36 cellular contexts compared by ENCODE assay signal in the genomic region with DNA sequence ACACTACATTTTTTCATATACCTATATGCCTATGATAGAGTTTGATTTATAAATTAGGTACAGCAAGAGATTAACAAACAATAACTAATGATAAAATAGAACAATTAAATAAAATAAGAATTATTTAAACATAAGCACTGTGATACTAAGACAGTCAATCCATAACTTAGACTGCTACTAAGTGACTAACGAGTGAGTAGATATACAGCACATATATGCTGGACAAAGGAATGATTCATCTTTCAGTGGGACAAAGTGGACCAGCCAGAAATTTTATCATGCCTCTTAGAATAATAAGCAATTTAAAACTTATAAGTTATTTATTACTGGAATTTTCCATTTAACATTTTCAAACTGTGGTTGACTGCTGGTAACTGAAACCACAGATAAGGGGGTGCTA. TPM values are rescaled to one million over a fixed set of nuclear protein-coding genes. Genes with fewer than 3 reads are reported as not detected.
"Had no signal": no experiment of that assay in that cellular context is flagged by ENCODE, and none has a peak within 500 bp of the region (broad histone marks: within the 10 kb centered on the region; RNA-seq: fewer than 3 reads in every experiment).

No MANE protein-coding gene starts in this region.

- H3K27me3 ChIP-seq: adrenal gland, body of pancreas, breast epithelium, SJSA1 had no signal

- H3K4me1 ChIP-seq: adrenal gland, body of pancreas, breast epithelium, SJSA1 had no signal

- ATAC-seq: activated CD4-positive, alpha-beta T cell treated with anti-CD3 and anti-CD28 coated beads for 36 hours; activated naive CD4-positive, alpha-beta T cell treated with anti-CD3 and anti-CD28 coated beads, Interleukin-2, amount 50 U/mL, for 72 hours; activated T-cell treated with anti-CD3 and anti-CD28 coated beads, Interleukin-2, amount 50 U/mL, for 4 hours; body of pancreas; Panc1; WTC11 had no signal

- DNase-seq: activated CD4-positive, alpha-beta memory T cell treated with anti-CD3 and anti-CD28 coated beads for 36 hours; activated CD4-positive, alpha-beta T cell treated with anti-CD3 and anti-CD28 coated beads for 36 hours; activated CD4-positive, alpha-beta T cell treated with anti-CD3 and anti-CD28 coated beads, Interleukin-2, amount 10 ng/mL, durations not matched to agents 7 days and 5 days; activated CD8-positive, alpha-beta memory T cell treated with anti-CD3 and anti-CD28 coated beads, Interleukin-2, amount 50 U/mL, for 4 hours; activated gamma-delta T cell treated with Interleukin-2 at 50 U/mL for 16 hours; activated naive CD4-positive, alpha-beta T cell treated with anti-CD3 and anti-CD28 coated beads for 36 hours; activated T-cell treated with anti-CD3 and anti-CD28 coated beads for 4 hours; activated T-cell treated with anti-CD3 and anti-CD28 coated beads, Interleukin-2, amount 50 U/mL, for 4 hours; adrenal gland; body of pancreas; caudate nucleus; Kasumi-1; MM.1S; MV-4-11; NCI-H1092; NCI-H1436 treated with DMSO at 0.1 percent for 48 hours; NCI-H1694 treated with DMSO at 0.1 percent for 48 hours; NCI-H2029; NCI-H345; NCI-H524 treated with DMSO at 0.1 percent for 48 hours; NCI-H748 treated with DMSO at 0.1 percent for 48 hours; NK-92 treated with Interleukin-12 subunit alpha and Interleukin-12 subunit beta, amount 100 ng/mL, for 24 hours; RPMI8226; SHP77 treated with DMSO at 0.1 percent for 48 hours; SK-N-SH had no signal

- H3K9me2 ChIP-seq: SK-N-SH had no signal

- FAIRE-seq: astrocyte, colon, TTC549 had no signal

- H3K27ac ChIP-seq: adrenal gland, body of pancreas, breast epithelium, SJSA1 had no signal

- H3K9me3 ChIP-seq: adrenal gland, body of pancreas, breast epithelium, SJSA1, SK-N-SH had no signal

- H3K4me2 ChIP-seq: SK-N-SH had no signal

- H3K9ac ChIP-seq: SK-N-SH had no signal

- H3K4me3 ChIP-seq: adrenal gland, body of pancreas, breast epithelium, SJSA1 had no signal

- H3K36me3 ChIP-seq: adrenal gland, breast epithelium, SJSA1 had no signal

RNA-seq across cellular contexts. Expression of a gene that starts 11.0 kb away (rescaled TPM):
- total RNA-seq: activated CD4-positive, alpha-beta T cell treated with anti-CD3 and anti-CD28 coated beads for 36 hours; activated CD4-positive, alpha-beta T cell treated with anti-CD3 and anti-CD28 coated beads, Interleukin-2, amount 10 ng/mL, durations not matched to agents 7 days and 5 days; activated naive CD4-positive, alpha-beta T cell treated with anti-CD3 and anti-CD28 coated beads for 36 hours; activated T-helper 1 cell treated with anti-CD3 and anti-CD28 coated beads, Interleukin-12 subunit alpha, Interleukin-12 subunit beta, Interleukin-2, Interleukin-4 antibody, amounts not matched to agents 30 ng/mL and 10 ng/mL and 1 ng/mL, durations not matched to agents 14 hours and 24 hours and 36 hours; body of pancreas; SJSA1 had no signal
- polyA plus RNA-seq: SK-N-SH had no signal

RNA-seq across cellular contexts. Expression of a gene that starts 24.9 kb away (rescaled TPM):
- total RNA-seq: activated CD4-positive, alpha-beta memory T cell treated with anti-CD3 and anti-CD28 coated beads for 36 hours; activated CD4-positive, alpha-beta T cell treated with anti-CD3 and anti-CD28 coated beads for 36 hours; activated CD4-positive, alpha-beta T cell treated with anti-CD3 and anti-CD28 coated beads, Interleukin-2, amount 10 ng/mL, durations not matched to agents 7 days and 5 days; activated naive CD4-positive, alpha-beta T cell treated with anti-CD3 and anti-CD28 coated beads for 36 hours; activated naive CD4-positive, alpha-beta T cell treated with anti-CD3 and anti-CD28 coated beads, Interleukin-2, amount 50 U/mL, for 72 hours; activated T-cell treated with anti-CD3 and anti-CD28 coated beads, Interleukin-2, amount 50 U/mL, for 4 hours; activated T-helper 1 cell treated with anti-CD3 and anti-CD28 coated beads, Interleukin-12 subunit alpha, Interleukin-12 subunit beta, Interleukin-2, Interleukin-4 antibody, amounts not matched to agents 30 ng/mL and 10 ng/mL and 1 ng/mL, durations not matched to agents 14 hours and 24 hours and 36 hours; adrenal gland; astrocyte; body of pancreas; breast epithelium; cerebellum; NCI-H460; SJSA1; WTC11 had no signal
- polyA plus RNA-seq: adrenal gland, SK-N-SH had no signal

RNA-seq across cellular contexts. Expression of a gene that starts 45.0 kb away (rescaled TPM):
- total RNA-seq: activated CD4-positive, alpha-beta memory T cell treated with anti-CD3 and anti-CD28 coated beads for 36 hours; activated CD4-positive, alpha-beta T cell treated with anti-CD3 and anti-CD28 coated beads for 36 hours; activated CD4-positive, alpha-beta T cell treated with anti-CD3 and anti-CD28 coated beads, Interleukin-2, amount 10 ng/mL, durations not matched to agents 7 days and 5 days; activated naive CD4-positive, alpha-beta T cell treated with anti-CD3 and anti-CD28 coated beads for 36 hours; activated naive CD4-positive, alpha-beta T cell treated with anti-CD3 and anti-CD28 coated beads, Interleukin-2, amount 50 U/mL, for 72 hours; activated T-cell treated with anti-CD3 and anti-CD28 coated beads, Interleukin-2, amount 50 U/mL, for 4 hours; activated T-helper 1 cell treated with anti-CD3 and anti-CD28 coated beads, Interleukin-12 subunit alpha, Interleukin-12 subunit beta, Interleukin-2, Interleukin-4 antibody, amounts not matched to agents 30 ng/mL and 10 ng/mL and 1 ng/mL, durations not matched to agents 14 hours and 24 hours and 36 hours; adrenal gland; astrocyte; body of pancreas; breast epithelium; cerebellum; NCI-H460; SJSA1; WTC11 had no signal
- polyA plus RNA-seq: SK-N-SH had no signal
